Comparison of ENCODE assay signal across 9 cellular contexts in genomic region chr6:42104095-42104806, GRCh38. TPM values are rescaled to one million over a fixed set of nuclear protein-coding genes. Genes with fewer than 3 reads are reported as not detected.
DNase-seq lines count a peak whose midpoint lies in the region; ATAC-seq, FAIRE-seq and TF ChIP-seq lines count a peak whose summit lies in the region.
"Had no signal": no experiment of that assay in that cellular context is flagged by ENCODE, and none has a peak within 500 bp of the region (broad histone marks: within the 10 kb centered on the region; RNA-seq: fewer than 3 reads in every experiment).

No MANE protein-coding gene starts in this region.

- FAIRE-seq in GM12891 (lab: Jason Lieb, UNC), result peak; percentile 80

- no peaks in the 10 kb centered on the region for H3K27me3 ChIP-seq in HUES6 (ENCODE audit: control insufficient read depth, insufficient read depth, low read length)
- H3K27me3 ChIP-seq: SJSA1 had no signal

- no peak for TF ChIP-seq POLR2A in GM12891 (IDR thresholded peaks at IDR 0.05; ENCODE audit: low read depth, low read length)

- H3K36me3 Mint-ChIP-seq in mesothelial cell of epicardium, result peaks cover 24% of the 10 kb centered on the region

- H3K9me3 Mint-ChIP-seq in mesothelial cell of epicardium, result no peaks in the 10 kb centered on the region

- no peaks in the 10 kb centered on the region for H3K27me3 Mint-ChIP-seq in mesothelial cell of epicardium (ENCODE audit: low read depth)

- H3K27ac Mint-ChIP-seq in mesothelial cell of epicardium, result peak overlapping the region; percentile 50

- H3K9ac ChIP-seq in HUES6 (ENCODE audit: low read length), result peak overlapping the region; percentile 70

- no peak for ATAC-seq in GM18519 (IDR thresholded peaks at IDR 0.05; ENCODE audit: low FRiP score, unreplicated experiment)

- DNase-seq in GM12891 (ENCODE audit: insufficient read length, low spot score) (peak; percentile 92), mesothelial cell of epicardium (ENCODE audit: low spot score in 2 of 2, unreplicated experiment in 2 of 2) (peak; percentile 33 to 61), NCI-H526 treated with DMSO at 0.1 percent for 48 hours (lab: John Stamatoyannopoulos, UW) (no peak)
- peak; percentile 83 to 88 for DNase-seq in activated CD4-positive, alpha-beta T cell treated with anti-CD3 and anti-CD28 coated beads, Interleukin-2, amount 50 U/mL, for 48 hours
- peak; percentile 52 for DNase-seq in effector CD8-positive, alpha-beta T cell (lab: John Stamatoyannopoulos, UW)
- peak; percentile 58 for DNase-seq in stimulated activated CD8-positive, alpha-beta memory T cell treated with anti-CD3 and anti-CD28 coated beads, Interleukin-4, amount 100 ng/mL, for 24 hours (ENCODE audit: low read depth)

- H3K27ac ChIP-seq in HUES6 (ENCODE audit: low read depth, low read length), result peak overlapping the region; percentile 58; the same call in 1 of the 2 replicates
- H3K27ac ChIP-seq: SJSA1 had no signal

- H3K4me1 Mint-ChIP-seq in mesothelial cell of epicardium, result peaks cover 30% of the 10 kb centered on the region

- peaks cover 21% of the 10 kb centered on the region for H3K4me1 ChIP-seq in HUES6 (ENCODE audit: control insufficient read depth, insufficient read depth, low read length)

- peak overlapping the region; percentile 56 for H3K4me3 Mint-ChIP-seq in mesothelial cell of epicardium

- TF ChIP-seq CTCF in mesothelial cell of epicardium (IDR thresholded peaks at IDR 0.05; ENCODE audit: unreplicated experiment), result peak; percentile 45

- peak overlapping the region; percentile 61 for H3K4me3 ChIP-seq in HUES6 (ENCODE audit: low read depth, low read length)
- H3K4me3 ChIP-seq: SJSA1 had no signal

- H3K9me3 ChIP-seq in HUES6 (ENCODE audit: control insufficient read depth, insufficient read depth, low read depth, low read length), result no peaks in the 10 kb centered on the region
- H3K9me3 ChIP-seq: SJSA1 had no signal

- peaks cover 28% of the 10 kb centered on the region for H3K36me3 ChIP-seq in HUES6 (ENCODE audit: control insufficient read depth, insufficient read depth, low read length)
- H3K36me3 ChIP-seq: SJSA1 had no signal

TF ChIP-seq in GM12891, 5 proteins besides CTCF, POLR2A, EP300 and RAD21:
- TF ChIP-seq TAF1 (IDR thresholded peaks at IDR 0.05; ENCODE audit: low read depth, low read length) (no peak), SPI1 (IDR thresholded peaks at IDR 0.05; ENCODE audit: low read depth, low read length) (no peak), POLR2AphosphoS5 (IDR thresholded peaks at IDR 0.05; ENCODE audit: low read depth, low read length) (no peak), PAX5 (IDR thresholded peaks at IDR 0.05; ENCODE audit: insufficient read depth, low read length, severe bottlenecking) (no peak), POU2F2 (IDR thresholded peaks at IDR 0.05; ENCODE audit: low read depth, low read length) (no peak)
TF ChIP-seq in GM12891: peak in this region for 0.

RNA-seq across cellular contexts. Expression of gene C6orf132, which starts 38.2 kb away (rescaled TPM):
- 0.03 TPM for polyA plus RNA-seq in GM12891 (2012; ENCODE audit: low read depth, missing spikeins)
- 22.4 to 23.9 TPM (median 22.5 TPM) in 3 replicates for total RNA-seq in mesothelial cell of epicardium
- total RNA-seq: SJSA1 had no signal

RNA-seq across cellular contexts. Expression of gene TAF8, which starts 53.9 kb away (rescaled TPM):
- 9.4 TPM for polyA plus RNA-seq in GM12891 (2012; ENCODE audit: low read depth, missing spikeins)
- 32.1 to 38.9 TPM (median 36.5 TPM) in 3 replicates for total RNA-seq in mesothelial cell of epicardium
